21 cellular contexts compared by ENCODE assay signal in genomic region chr11:83448686-83449085, GRCh38.
"Had no signal": no experiment of that assay in that cellular context is flagged by ENCODE, and none has a peak within 500 bp of the region (broad histone marks: within the 10 kb centered on the region; RNA-seq: fewer than 3 reads in every experiment).

No MANE protein-coding gene starts in this region.

- H3K4me3 ChIP-seq: SK-N-MC had no signal

- FAIRE-seq: RCC 7860 had no signal

- H3K27ac ChIP-seq: SK-N-MC, VCaP had no signal

- DNase-seq: activated CD4-positive, alpha-beta memory T cell treated with anti-CD3 and anti-CD28 coated beads for 36 hours; activated CD4-positive, alpha-beta T cell treated with anti-CD3 and anti-CD28 coated beads, Interleukin-2, amount 10 ng/mL, durations not matched to agents 7 days and 5 days; activated CD4-positive, CD25-positive, alpha-beta regulatory T cell; activated CD8-positive, alpha-beta memory T cell treated with anti-CD3 and anti-CD28 coated beads for 24 hours; activated gamma-delta T cell; activated naive CD4-positive, alpha-beta T cell treated with anti-CD3 and anti-CD28 coated beads for 36 hours; activated T-cell treated with anti-CD3 and anti-CD28 coated beads, Interleukin-2, amount 50 U/mL, for 4 hours; caudate nucleus; Kasumi-1; KBM-7; NCI-H1105 treated with DMSO at 0.1 percent for 48 hours; NCI-H187; NCI-H524; NCI-H748 treated with DMSO at 0.1 percent for 48 hours; NK-92 treated with Interleukin-12 subunit alpha and Interleukin-12 subunit beta, amount 100 ng/mL, for 24 hours; OCI-M1; SHP77 treated with DMSO at 0.1 percent for 48 hours; T-cell had no signal
